Comparison of ENCODE assay signal across 12 cellular contexts in genomic region chr2:71716697-71717624, GRCh38.
DNase-seq lines count a peak whose midpoint lies in the region; ATAC-seq, FAIRE-seq and TF ChIP-seq lines count a peak whose summit lies in the region.
"Had no signal": no experiment of that assay in that cellular context is flagged by ENCODE, and none has a peak within 500 bp of the region (broad histone marks: within the 10 kb centered on the region; RNA-seq: fewer than 3 reads in every experiment).

No MANE protein-coding gene starts in this region.

- H3K9me3 ChIP-seq in SK-N-SH (no peaks in the 10 kb centered on the region), pancreas (no peaks in the 10 kb centered on the region)

- intact Hi-C loops in pancreas (cut with DNase I), result no loop called here

- DNase-seq in AG20443 (ENCODE audit: low spot score), result peak; percentile 91
- no peak for DNase-seq in SK-N-SH
- DNase-seq in fibroblast of the aortic adventitia (ENCODE audit: low read depth), result peak; percentile 71
- DNase-seq in pancreas, result peak in 4 of 6 donors; percentile 48 to 65 (median 58)
- no peak for DNase-seq in GDM1 (lab: John Stamatoyannopoulos, UW)
- no peak for DNase-seq in DMS53 treated with DMSO at 0.1 percent for 48 hours (lab: John Stamatoyannopoulos, UW; ENCODE audit: unreplicated experiment)
- DNase-seq in NCI-H1436 treated with DMSO at 0.1 percent for 48 hours (lab: John Stamatoyannopoulos, UW), result no peak
- DNase-seq in activated CD4-positive, alpha-beta T cell treated with anti-CD3 and anti-CD28 coated beads for 4 hours, result no peak
- DNase-seq: activated B cell treated with CpG ODN at 0.5 μM for 24 hours; anterior cingulate cortex; CD4-positive, alpha-beta memory T cell; NCI-H446 had no signal

- no peak for TF ChIP-seq CTCF in SK-N-SH (IDR thresholded peaks at IDR 0.05)
- TF ChIP-seq CTCF in fibroblast of the aortic adventitia (IDR thresholded peaks at IDR 0.05; ENCODE audit: insufficient read depth, low read length), result no peak
- TF ChIP-seq CTCF in pancreas (IDR thresholded peaks at IDR 0.05), result no peak

- CTCF ChIA-PET in SK-N-SH (lab: Yijun Ruan, JAX), result interaction anchor here (1.2 kb wide), 1 partner anchor 434 kb away, joined by 3 read pairs; no protein-coding TSS in a partner anchor

- 61% methylated on average over 17 of the region's 17 CpGs for WGBS in SK-N-SH (ENCODE audit: low lambda C conversion rate)
- 38 to 48% methylated on average over 15 to 17 of the region's 17 CpGs for WGBS in pancreas, 2 donors

- no peaks in the 10 kb centered on the region for H3K36me3 ChIP-seq in SK-N-SH (replicated peaks in 1 of 2; ENCODE audit: control insufficient read depth in 1 of 2, insufficient read depth in 2 of 2, low read length in 1 of 2)
- H3K36me3 ChIP-seq in pancreas, result no peaks in the 10 kb centered on the region

- peak; percentile 60 to 83 (median 72) for ATAC-seq in pancreas

- no peak overlapping the region for H3K4me2 ChIP-seq in SK-N-SH

- H3K27me3 ChIP-seq in SK-N-SH (ENCODE audit: insufficient read depth) (no peaks in the 10 kb centered on the region), pancreas (no peaks in the 10 kb centered on the region)

- no peaks in the 10 kb centered on the region for H3K9me2 ChIP-seq in SK-N-SH

- H3K4me3 ChIP-seq in SK-N-SH (ENCODE audit: low read depth in 2 of 2, low read length in 1 of 2) (no peak overlapping the region), fibroblast of the aortic adventitia (ENCODE audit: low read depth, low read length) (no peak overlapping the region), pancreas (no peak overlapping the region)

- H3K79me2 ChIP-seq in SK-N-SH (ENCODE audit: insufficient read depth), result no peaks in the 10 kb centered on the region

- POLR2A ChIA-PET in SK-N-SH (lab: Yijun Ruan, JAX), result no interaction called here

- TF ChIP-seq RAD21 in SK-N-SH (IDR thresholded peaks at IDR 0.05; ENCODE audit: low read length), result no peak

- peaks cover 0 to 3% of the 10 kb centered on the region in 2 experiments; a peak in 1 of 4 replicates for H3K4me1 ChIP-seq in SK-N-SH (ENCODE audit: control insufficient read depth in 1 of 2, insufficient read depth in 2 of 2, low read depth in 1 of 2, low read length in 1 of 2)
- peaks cover 0 to 8% (median 0%) of the 10 kb centered on the region in 3 donors for H3K4me1 ChIP-seq in pancreas

- H3K27ac ChIP-seq in SK-N-SH (ENCODE audit: low read depth in 2 of 2, low read length in 1 of 2) (no peak overlapping the region), pancreas (no peak overlapping the region)

- H3K9ac ChIP-seq in SK-N-SH, result no peak overlapping the region

- no peaks in the 10 kb centered on the region for H4K20me1 ChIP-seq in SK-N-SH (ENCODE audit: insufficient read depth)

- peak in 1 of 2 experiments; percentile 53; a peak in 1 of 4 replicates for TF ChIP-seq EP300 in SK-N-SH (IDR thresholded peaks at IDR 0.05; ENCODE audit: borderline replicate concordance in 1 of 2, low read depth in 1 of 2, low read length in 1 of 2)

- H2AFZ ChIP-seq in SK-N-SH (ENCODE audit: low read depth), result no peak overlapping the region

- H3F3A ChIP-seq in SK-N-SH (replicated peaks; ENCODE audit: insufficient read depth), result no peaks in the 10 kb centered on the region

- no peak for FAIRE-seq in pancreas (lab: Jason Lieb, UNC)

TF ChIP-seq in SK-N-SH, 30 proteins besides CTCF, POLR2A, EP300 and RAD21:
- no peak; the same call in 1 of the 2 replicates for TF ChIP-seq JUND (IDR thresholded peaks at IDR 0.05)
- TF ChIP-seq FOSL2 (IDR thresholded peaks at IDR 0.05; ENCODE audit: borderline replicate concordance, low read depth), result peak; percentile 26; the same call in 1 of the 2 replicates
- TF ChIP-seq SIN3A (IDR thresholded peaks at IDR 0.05; ENCODE audit: borderline replicate concordance, low read depth, low read length), result no peak
- peak; percentile 71; the same call in 1 of the 2 replicates for TF ChIP-seq RXRA (IDR thresholded peaks at IDR 0.05; ENCODE audit: borderline replicate concordance, low read depth)
- TF ChIP-seq MEF2A (IDR thresholded peaks at IDR 0.05; ENCODE audit: borderline replicate concordance, low read depth), result peak; percentile 79
- TF ChIP-seq NFIC (IDR thresholded peaks at IDR 0.05; ENCODE audit: borderline replicate concordance), result peak; percentile 57; the same call in 1 of the 2 replicates
- peak; percentile 60; the same call in 1 of the 2 replicates for TF ChIP-seq TCF12 (IDR thresholded peaks at IDR 0.05)

Comparison
In these comparisons a context has a peak if more than half of its experiments do, and no peak if none do; other contexts are left out.
1. DNase-seq: peak in AG20443 (single experiment), fibroblast of the aortic adventitia (single experiment) and pancreas (4 of 6); none in SK-N-SH (single experiment), GDM1 (single experiment), DMS53 treated with DMSO at 0.1 percent for 48 hours (single experiment), NCI-H1436 treated with DMSO at 0.1 percent for 48 hours (single experiment) and activated CD4-positive, alpha-beta T cell treated with anti-CD3 and anti-CD28 coated beads for 4 hours (0 of 2).